In the genomic region with DNA sequence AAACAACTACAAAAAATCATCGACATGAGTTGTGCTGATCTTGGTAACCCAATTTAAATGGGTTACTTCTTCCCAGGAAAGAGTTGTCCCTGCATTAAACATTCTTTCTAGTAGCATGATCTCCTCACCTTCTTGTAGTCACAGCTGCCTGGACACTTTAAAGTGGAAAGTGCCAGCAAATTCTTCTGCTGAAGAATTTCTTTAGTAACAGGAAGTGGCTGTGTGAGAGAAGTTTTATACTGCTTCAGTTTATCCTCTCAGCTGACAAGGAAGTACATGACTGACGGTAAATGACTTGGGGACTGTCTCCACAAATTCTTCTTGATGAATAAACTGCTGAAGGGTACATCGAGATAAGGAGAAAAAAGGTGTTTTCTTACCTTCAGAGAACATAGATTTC, we compare ENCODE assay signal across 8 cellular contexts. TPM values are rescaled to one million over a fixed set of nuclear protein-coding genes. Genes with fewer than 3 reads are reported as not detected.
DNase-seq lines count a peak whose midpoint lies in the region; ATAC-seq and TF ChIP-seq lines count a peak whose summit lies in the region.

No MANE protein-coding gene starts in this region.

- no peaks in the 10 kb centered on the region for H3K9me2 ChIP-seq in hepatocyte (replicated peaks; ENCODE audit: insufficient read depth)

- peak overlapping the region; percentile 79 for H3K4me3 Mint-ChIP-seq in activated naive CD4-positive, alpha-beta T cell treated with anti-CD3 and anti-CD28 coated beads, Interleukin-2, amount 10 ng/mL, durations not matched to agents 7 days and 5 days
- H3K4me3 Mint-ChIP-seq in T-cell: peak overlapping the region; percentile 78 to 81 (median 78)

- peaks cover 4% of the 10 kb centered on the region for H3K27me3 Mint-ChIP-seq in activated naive CD4-positive, alpha-beta T cell treated with anti-CD3 and anti-CD28 coated beads, Interleukin-2, amount 10 ng/mL, durations not matched to agents 7 days and 5 days
- H3K27me3 Mint-ChIP-seq in T-cell: no peaks in the 10 kb centered on the region

- H4K91ac ChIP-seq in neuronal stem cell (ENCODE audit: low read depth, low read length, poor library complexity): no peak overlapping the region

- H3K79me2 ChIP-seq in hepatocyte: no peaks in the 10 kb centered on the region

- H2BK120ac ChIP-seq in neuronal stem cell (ENCODE audit: low read depth, low read length): no peak overlapping the region

- H3K27me3 ChIP-seq in hepatocyte (no peaks in the 10 kb centered on the region), neuronal stem cell (ENCODE audit: control insufficient read depth in 3 of 3, insufficient read depth in 3 of 3, low read depth in 1 of 3, low read length in 3 of 3) (peaks cover 0 to 3% (median 0%) of the 10 kb centered on the region in 3 experiments)

- ATAC-seq in T-cell (replicated peaks in 1 of 4) (peak; percentile 68 to 89 (median 83)), HG02610 (IDR thresholded peaks at IDR 0.05; ENCODE audit: unreplicated experiment) (no peak), GM18498 (IDR thresholded peaks at IDR 0.05; ENCODE audit: unreplicated experiment) (no peak)

- no peak overlapping the region for H2BK12ac ChIP-seq in neuronal stem cell (ENCODE audit: low read length)

- peaks cover 9% of the 10 kb centered on the region for H3K9me3 Mint-ChIP-seq in activated naive CD4-positive, alpha-beta T cell treated with anti-CD3 and anti-CD28 coated beads, Interleukin-2, amount 10 ng/mL, durations not matched to agents 7 days and 5 days
- no peaks in the 10 kb centered on the region for H3K9me3 Mint-ChIP-seq in T-cell

- H3K18ac ChIP-seq in neuronal stem cell (ENCODE audit: low read length): no peak overlapping the region

- H3K4me1 Mint-ChIP-seq in activated naive CD4-positive, alpha-beta T cell treated with anti-CD3 and anti-CD28 coated beads, Interleukin-2, amount 10 ng/mL, durations not matched to agents 7 days and 5 days: peaks cover 60% of the 10 kb centered on the region
- H3K4me1 Mint-ChIP-seq in T-cell: peaks cover 72 to 79% (median 79%) of the 10 kb centered on the region in 3 donors

- no peak overlapping the region for H4K8ac ChIP-seq in neuronal stem cell (ENCODE audit: low read depth, low read length)

- no peak for TF ChIP-seq CTCF in hepatocyte (IDR thresholded peaks at IDR 0.05; ENCODE audit: poor library complexity)

- DNase-seq in activated naive CD4-positive, alpha-beta T cell treated with anti-CD3 and anti-CD28 coated beads, Interleukin-2, amount 10 ng/mL, durations not matched to agents 7 days and 5 days: no peak
- no peak for DNase-seq in activated naive CD4-positive, alpha-beta T cell (lab: John Stamatoyannopoulos, UW)
- DNase-seq in T-cell (peak in 15 of 34 experiments; percentile 4 to 42 (median 19)), hepatocyte (ENCODE audit: low spot score) (no peak), neuronal stem cell (ENCODE audit: low spot score) (no peak)

- WGBS in hepatocyte (ENCODE audit: low lambda C conversion rate, missing lambda C conversion rate): 53% methylated on average over 3 of the region's 3 CpGs
- 43% methylated on average over 3 of the region's 3 CpGs for WGBS in urinary bladder
- no CpG with 5 or more reads among the region's 3 CpGs for WGBS in neuronal stem cell (ENCODE audit: extremely low coverage in 2 of 2, insufficient read length in 2 of 2, insufficient replicate concordance in 1 of 2), 2 donors

- no peak overlapping the region for H3K9ac ChIP-seq in neuronal stem cell (ENCODE audit: low read depth, low read length, poor library complexity)

- H3K4me3 ChIP-seq in hepatocyte: no peak overlapping the region
- H3K4me3 ChIP-seq in urinary bladder (ENCODE audit: low read depth, low read length): no peak overlapping the region
- no peak overlapping the region for H3K4me3 ChIP-seq in neuronal stem cell (ENCODE audit: low read length in 2 of 2)

- no peak overlapping the region for H2AK5ac ChIP-seq in neuronal stem cell (ENCODE audit: low read depth, low read length)

- H3K27ac Mint-ChIP-seq in activated naive CD4-positive, alpha-beta T cell treated with anti-CD3 and anti-CD28 coated beads, Interleukin-2, amount 10 ng/mL, durations not matched to agents 7 days and 5 days: peak overlapping the region; percentile 97
- H3K27ac Mint-ChIP-seq in T-cell: peak overlapping the region; percentile 92

- H4K20me1 ChIP-seq in hepatocyte (ENCODE audit: insufficient read depth, poor library complexity, severe bottlenecking): no peaks in the 10 kb centered on the region

- H3K79me1 ChIP-seq in neuronal stem cell (ENCODE audit: low read depth, low read length): no peaks in the 10 kb centered on the region

- H2BK15ac ChIP-seq in neuronal stem cell (ENCODE audit: low read length): no peak overlapping the region

- peaks cover 38% of the 10 kb centered on the region for H3K36me3 Mint-ChIP-seq in activated naive CD4-positive, alpha-beta T cell treated with anti-CD3 and anti-CD28 coated beads, Interleukin-2, amount 10 ng/mL, durations not matched to agents 7 days and 5 days
- H3K36me3 Mint-ChIP-seq in T-cell: no peaks in the 10 kb centered on the region

- peak overlapping the region; percentile 77 for H3K27ac ChIP-seq in hepatocyte
- H3K27ac ChIP-seq in urinary bladder (ENCODE audit: low read depth): peak overlapping the region; percentile 32
- H3K27ac ChIP-seq in neuronal stem cell (replicated peaks; ENCODE audit: low read length): no peak overlapping the region

- H3K36me3 ChIP-seq in hepatocyte (replicated peaks; ENCODE audit: insufficient read depth, low read depth): no peaks in the 10 kb centered on the region
- H3K36me3 ChIP-seq in urinary bladder (ENCODE audit: insufficient read depth): no peaks in the 10 kb centered on the region
- no peaks in the 10 kb centered on the region for H3K36me3 ChIP-seq in neuronal stem cell (replicated peaks in 1 of 2; ENCODE audit: control insufficient read depth in 2 of 2, insufficient read depth in 2 of 2, low read length in 2 of 2)

- H3K14ac ChIP-seq in neuronal stem cell (ENCODE audit: low read length): no peak overlapping the region

- H3K4me1 ChIP-seq in hepatocyte (ENCODE audit: insufficient read depth) (no peaks in the 10 kb centered on the region), urinary bladder (ENCODE audit: insufficient read depth) (no peaks in the 10 kb centered on the region), neuronal stem cell (ENCODE audit: control insufficient read depth in 2 of 2, insufficient read depth in 1 of 2, low read depth in 1 of 2, low read length in 2 of 2) (no peaks in the 10 kb centered on the region)

- H2AFZ ChIP-seq in hepatocyte: peak overlapping the region; percentile 21
- no peak overlapping the region for H2AFZ ChIP-seq in neuronal stem cell (ENCODE audit: low read length)

- H3K23ac ChIP-seq in neuronal stem cell (ENCODE audit: low read depth, low read length, poor library complexity): no peak overlapping the region

- H2BK5ac ChIP-seq in neuronal stem cell (ENCODE audit: low read length): no peak overlapping the region

- POLR2A ChIA-PET in T-cell (lab: Charles Lee): interaction anchor here in 1 of 2 donors (0.7 to 1.5 kb wide), 2 partner anchors 72 to 373 kb away, joined by 3 to 4 read pairs; no protein-coding TSS in a partner anchor

- CTCF ChIA-PET in activated naive CD4-positive, alpha-beta T cell treated with anti-CD3 and anti-CD28 coated beads, Interleukin-2, amount 10 ng/mL, durations not matched to agents 7 days and 5 days (lab: Charles Lee): interaction anchor here (0.6 to 1.9 kb wide), 4 partner anchors 8 to 32 kb away, joined by 3 to 8 read pairs (median 4); no protein-coding TSS in a partner anchor
- CTCF ChIA-PET in T-cell (lab: Charles Lee): interaction anchor here in 1 of 2 donors (0.6 to 2.6 kb wide), 2 partner anchors 10 to 48 kb away, joined by 3 to 17 read pairs; no protein-coding TSS in a partner anchor

- H3K9me3 ChIP-seq in hepatocyte (ENCODE audit: low read depth) (no peaks in the 10 kb centered on the region), neuronal stem cell (replicated peaks in 1 of 2; ENCODE audit: control insufficient read depth in 2 of 2, insufficient read depth in 1 of 2, low read depth in 1 of 2, low read length in 2 of 2) (no peaks in the 10 kb centered on the region)

- H3K4me2 ChIP-seq in hepatocyte: peak overlapping the region; percentile 60
- no peak overlapping the region for H3K4me2 ChIP-seq in neuronal stem cell (ENCODE audit: insufficient read depth, low read length, poor library complexity, severe bottlenecking)

- no peak overlapping the region for H3K4ac ChIP-seq in neuronal stem cell (ENCODE audit: low read length)

RNA-seq across cellular contexts. Expression of gene TNIP3, which starts 18.2 kb away (rescaled TPM):
- 1 to 10 TPM; 1.2 to 2.0 (median 1.2) TPM for total RNA-seq in T-cell
- total RNA-seq in hepatocyte: 0.63 TPM in 1 of 2 replicates, not detected in the other
- 0.53 TPM in 1 of 2 replicates, not detected in the other for polyA plus RNA-seq in hepatocyte
- total RNA-seq in urinary bladder: 0.21 TPM
- not detected for polyA plus RNA-seq in urinary bladder
- polyA plus RNA-seq in neuronal stem cell (2013, experiment 1 of 2): not detected
- polyA plus RNA-seq in neuronal stem cell (2013, experiment 2 of 2): not detected

Comparison
In these comparisons a context has a peak if more than half of its experiments do, and no peak if none do; other contexts are left out.
1. ATAC-seq: peak in T-cell (4 of 4); none in HG02610 (single experiment) and GM18498 (single experiment).